Comparison of ENCODE assay signal across 29 cellular contexts in genomic region chr18:74228312-74228711, GRCh38.
"Had no signal": no experiment of that assay in that cellular context is flagged by ENCODE, and none has a peak within 500 bp of the region (broad histone marks: within the 10 kb centered on the region; RNA-seq: fewer than 3 reads in every experiment).

No MANE protein-coding gene starts in this region.

- DNase-seq: activated B cell treated with CpG ODN at 0.5 μM for 24 hours; activated CD4-positive, alpha-beta T cell treated with anti-CD3 and anti-CD28 coated beads, Interleukin-2, amount 10 ng/mL, durations not matched to agents 24 days and 14 days; activated CD4-positive, alpha-beta T cell treated with anti-CD3 and anti-CD28 coated beads, Interleukin-2, amount 50 U/mL, for 4 hours; activated CD4-positive, CD25-positive, alpha-beta regulatory T cell treated with anti-CD3 and anti-CD28 coated beads, Interleukin-2, amount 50 U/mL, for 72 hours; activated CD8-positive, alpha-beta T cell treated with anti-CD3 and anti-CD28 coated beads, Interleukin-2, amount 10 ng/mL, durations not matched to agents 7 days and 5 days; activated gamma-delta T cell; activated naive CD4-positive, alpha-beta T cell treated with Interleukin-2 at 50 U/mL for 16 hours; activated naive CD8-positive, alpha-beta T cell treated with anti-CD3 and anti-CD28 coated beads, Interleukin-2, amount 10 ng/mL, durations not matched to agents 7 days and 5 days; activated T-cell treated with anti-CD3 and anti-CD28 coated beads, Interleukin-2, amount 50 U/mL, for 24 hours; amygdala; Kasumi-1; KG1; MG63; NCI-H1048; NCI-H1105 treated with DMSO at 0.1 percent for 48 hours; NCI-H1436; NCI-H1694; NCI-H1930; NCI-H345; NCI-H524 treated with DMSO at 0.1 percent for 48 hours; RPMI8226; SHP77 treated with DMSO at 0.1 percent for 48 hours; SW 1271; T-helper 1 cell; T-helper 2 cell; T-helper 9 cell had no signal

- H3K27me3 ChIP-seq: ascending aorta, cardiac muscle cell, MG63 had no signal

- H3K9me3 ChIP-seq: ascending aorta, MG63 had no signal

- H3K27ac ChIP-seq: ascending aorta, cardiac muscle cell, VCaP had no signal

- H3K36me3 ChIP-seq: ascending aorta, cardiac muscle cell, MG63 had no signal

- H3K4me3 ChIP-seq: ascending aorta, cardiac muscle cell, MG63 had no signal

- H3K4me1 ChIP-seq: ascending aorta had no signal
